Comparison of ENCODE assay signal across 10 cellular contexts in genomic region chr22:39472570-39473556, GRCh38. TPM values are rescaled to one million over a fixed set of nuclear protein-coding genes. Genes with fewer than 3 reads are reported as not detected.
A peak's percentile ranks its signal among the peaks of the same experiment; 100 is the strongest.
DNase-seq lines count a peak whose midpoint lies in the region; TF ChIP-seq lines count a peak whose summit lies in the region.
"Had no signal": no experiment of that assay in that cellular context is flagged by ENCODE, and none has a peak within 500 bp of the region (broad histone marks: within the 10 kb centered on the region; RNA-seq: fewer than 3 reads in every experiment).

No MANE protein-coding gene starts in this region.

- no peak overlapping the region for H3K4me3 ChIP-seq in SJSA1
- no peak overlapping the region for H3K4me3 ChIP-seq in testis

- no peaks in the 10 kb centered on the region for H3K27me3 Mint-ChIP-seq in T-helper 1 cell treated with Interleukin-12 subunit alpha and Interleukin-12 subunit beta and Interleukin-4 antibody, amounts not matched to agents 30 μg/mL and 1 μg/mL, for 36 hours (ENCODE audit: low read depth)

- intact Hi-C loops in testis (cut with DNase I; ENCODE audit: low total_unique reads) = no loop called here

- H3K27ac ChIP-seq in SJSA1 = peak overlapping the region; percentile 92
- peak overlapping the region in 1 of 2 donors; percentile 45 for H3K27ac ChIP-seq in testis

- no peak for TF ChIP-seq POLR2A in testis (IDR thresholded peaks at IDR 0.05)

- H3K36me3 ChIP-seq in SJSA1 (no peaks in the 10 kb centered on the region), testis (ENCODE audit: low read depth, missing control alignments) (no peaks in the 10 kb centered on the region)

- peaks cover 22% of the 10 kb centered on the region for H3K4me1 Mint-ChIP-seq in T-helper 1 cell treated with Interleukin-12 subunit alpha and Interleukin-12 subunit beta and Interleukin-4 antibody, amounts not matched to agents 30 μg/mL and 1 μg/mL, for 36 hours (ENCODE audit: low read depth)

- H3K9me3 ChIP-seq in SJSA1 (replicated peaks) (no peaks in the 10 kb centered on the region), testis (no peaks in the 10 kb centered on the region)

- 62 to 72% methylated on average over 15 to 19 of the region's 19 CpGs for WGBS in testis, 2 donors

- H3K27ac Mint-ChIP-seq in T-helper 1 cell treated with Interleukin-12 subunit alpha and Interleukin-12 subunit beta and Interleukin-4 antibody, amounts not matched to agents 30 μg/mL and 1 μg/mL, for 36 hours = peak overlapping the region; percentile 67

- H3K4me1 ChIP-seq in SJSA1 (replicated peaks) = peaks cover 69% of the 10 kb centered on the region
- peaks cover 66% of the 10 kb centered on the region for H3K4me1 ChIP-seq in testis

- H3K4me3 Mint-ChIP-seq in T-helper 1 cell treated with Interleukin-12 subunit alpha and Interleukin-12 subunit beta and Interleukin-4 antibody, amounts not matched to agents 30 μg/mL and 1 μg/mL, for 36 hours = no peak overlapping the region

- H3K36me3 Mint-ChIP-seq in T-helper 1 cell treated with Interleukin-12 subunit alpha and Interleukin-12 subunit beta and Interleukin-4 antibody, amounts not matched to agents 30 μg/mL and 1 μg/mL, for 36 hours (ENCODE audit: low read depth) = no peaks in the 10 kb centered on the region

- DNase-seq in T-helper 1 cell (no peak), SJSA1 (ENCODE audit: low read depth in 1 of 2, low spot score in 2 of 2) (peak; percentile 90 to 93), islet precursor cell (peak; percentile 86), testis (peak; percentile 43), Ammon's horn (ENCODE audit: low spot score) (no peak), cortex of kidney (lab: John Stamatoyannopoulos, UW) (no peak)
- no peak for DNase-seq in activated T-cell treated with anti-CD3 and anti-CD28 coated beads, Interleukin-2, amount 50 U/mL, for 1 hour
- DNase-seq: activated naive CD4-positive, alpha-beta T cell treated with anti-CD3 and anti-CD28 coated beads, Interleukin-2, amount 50 U/mL, for 16 hours; stimulated activated CD4-positive, alpha-beta T cell treated with anti-CD3 and anti-CD28 coated beads, Interleukin-1b, Interleukin-23, amount 100 ng/mL, for 48 hours had no signal

- TF ChIP-seq CTCF in testis (IDR thresholded peaks at IDR 0.05) = no peak

- H3K9me3 Mint-ChIP-seq in T-helper 1 cell treated with Interleukin-12 subunit alpha and Interleukin-12 subunit beta and Interleukin-4 antibody, amounts not matched to agents 30 μg/mL and 1 μg/mL, for 36 hours = no peaks in the 10 kb centered on the region

- H3K27me3 ChIP-seq in SJSA1 (replicated peaks) (no peaks in the 10 kb centered on the region), testis (no peaks in the 10 kb centered on the region)

RNA-seq across cellular contexts. Expression of gene MGAT3, which starts 16.1 kb away (rescaled TPM):
- total RNA-seq in SJSA1 (2014; rRNA removed; shearing (Covaris generic)) = 3.9 and 4.3 TPM in 2 replicates
- 1 to 10 TPM; 4.6 to 6.4 TPM for total RNA-seq in testis
- polyA plus RNA-seq in testis (ENCODE audit: insufficient read depth, low read depth, low replicate concordance) = 9.7 TPM

RNA-seq across cellular contexts. Expression of gene MIEF1, which starts 29.2 kb away (rescaled TPM):
- 20.9 and 22.9 TPM in 2 replicates for total RNA-seq in SJSA1 (2014; rRNA removed; shearing (Covaris generic))
- total RNA-seq in testis = 100 to 1,000 TPM in 1 of 2 donors, 10 to 100 TPM in 1; 60.6 to 120 TPM
- 78.2 TPM for polyA plus RNA-seq in testis (ENCODE audit: insufficient read depth, low read depth, low replicate concordance)

RNA-seq across cellular contexts. Expression of gene ATF4, which starts 47.5 kb away (rescaled TPM):
- 225 and 281 TPM in 2 replicates for total RNA-seq in SJSA1 (2014; rRNA removed; shearing (Covaris generic))
- total RNA-seq in testis = 100 to 1,000 TPM; 192 to 228 TPM
- polyA plus RNA-seq in testis (ENCODE audit: insufficient read depth, low read depth, low replicate concordance) = 227 TPM

RNA-seq across cellular contexts. Expression of gene RPS19BP1, which starts 59.7 kb away (rescaled TPM):
- total RNA-seq in SJSA1 (2014; rRNA removed; shearing (Covaris generic)) = 177 and 263 TPM in 2 replicates
- total RNA-seq in testis = 100 to 1,000 TPM; 156 to 158 TPM
- polyA plus RNA-seq in testis (ENCODE audit: insufficient read depth, low read depth, low replicate concordance) = 97.7 TPM

Comparison
In these comparisons a context has a peak if more than half of its experiments do, and no peak if none do; other contexts are left out.
1. DNase-seq: peak in SJSA1 (2 of 2), islet precursor cell (single experiment) and testis (single experiment); none in T-helper 1 cell (0 of 5), Ammon's horn (single experiment), activated T-cell treated with anti-CD3 and anti-CD28 coated beads, Interleukin-2, amount 50 U/mL, for 1 hour (single experiment) and cortex of kidney (single experiment).